25 cellular contexts compared by ENCODE assay signal in the genomic region with DNA sequence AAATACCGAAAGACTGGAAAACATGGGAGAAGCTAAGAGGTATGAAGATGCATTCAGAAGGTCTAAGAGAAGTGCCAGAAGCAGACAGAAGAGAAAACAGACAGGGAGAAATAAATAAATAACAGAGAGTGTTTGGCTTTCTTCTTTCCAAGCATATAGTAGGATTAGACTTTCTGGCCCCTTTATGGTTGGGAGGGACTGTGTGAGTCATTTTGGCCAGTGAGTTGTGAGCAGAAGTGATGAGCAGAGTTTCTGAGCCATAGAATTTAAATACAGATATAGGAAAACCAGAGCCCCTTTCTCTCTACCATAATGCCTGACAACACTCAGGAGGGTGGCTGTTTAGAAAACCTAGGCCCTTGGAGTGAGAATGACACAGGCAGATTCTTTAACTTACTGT.
"Had no signal": no experiment of that assay in that cellular context is flagged by ENCODE, and none has a peak within 500 bp of the region (broad histone marks: within the 10 kb centered on the region; RNA-seq: fewer than 3 reads in every experiment).

No MANE protein-coding gene starts in this region.

- H3K27me3 ChIP-seq: esophagus muscularis mucosa, gastroesophageal sphincter, left lung, spleen, testis, tibial nerve, upper lobe of right lung, vagina had no signal

- H3K9me3 ChIP-seq: esophagus muscularis mucosa, gastroesophageal sphincter, left lung, lower lobe of right lung, psoas muscle, spleen, testis, tibial nerve, upper lobe of right lung, vagina had no signal

- H3K36me3 Mint-ChIP-seq: immature natural killer cell; memory B cell; naive B cell; stimulated activated memory B cell treated with anti-CD40 and anti-IgM and Interleukin-4, amounts not matched to agents 10 μg/mL and 1 μg/mL and 100 μg/mL, for 72 hours had no signal

- H3K9me3 Mint-ChIP-seq: nephron had no signal

- H3K4me3 Mint-ChIP-seq: effector memory CD8-positive, alpha-beta T cell; immature natural killer cell; memory B cell; naive B cell; nephron; stimulated activated memory B cell treated with anti-CD40 and anti-IgM and Interleukin-4, amounts not matched to agents 10 μg/mL and 1 μg/mL and 100 μg/mL, for 72 hours; stimulated activated naive CD8-positive, alpha-beta T cell treated with anti-CD3 and anti-CD28 coated beads, Interleukin-15, Interleukin-2, amounts not matched to agents 100 ng/mL and 50 ng/mL, for 24 hours had no signal

- ATAC-seq: effector memory CD8-positive, alpha-beta T cell; gastroesophageal sphincter; left lung; lower lobe of right lung; psoas muscle; sciatic nerve; stimulated activated memory B cell treated with anti-CD40 and anti-IgM and Interleukin-4, amounts not matched to agents 10 μg/mL and 1 μg/mL and 100 μg/mL, for 72 hours; upper lobe of right lung had no signal

- H3K36me3 ChIP-seq: esophagus muscularis mucosa, gastroesophageal sphincter, left lung, lower lobe of right lung, spleen, tibial nerve, upper lobe of right lung, vagina had no signal

- H3K4me1 ChIP-seq: esophagus muscularis mucosa, gastroesophageal sphincter, left lung, lower lobe of right lung, psoas muscle, spleen, testis, tibial nerve, upper lobe of right lung, vagina had no signal

- H3K4me1 Mint-ChIP-seq: immature natural killer cell; memory B cell; naive B cell; nephron; stimulated activated memory B cell treated with anti-CD40 and anti-IgM and Interleukin-4, amounts not matched to agents 10 μg/mL and 1 μg/mL and 100 μg/mL, for 72 hours had no signal

- H3K4me3 ChIP-seq: esophagus muscularis mucosa, gastroesophageal sphincter, left lung, lower lobe of right lung, psoas muscle, spleen, testis, tibial nerve, upper lobe of right lung, vagina had no signal

- H3K27ac ChIP-seq: epithelial cell of prostate, esophagus muscularis mucosa, gastroesophageal sphincter, left lung, lower lobe of right lung, psoas muscle, spleen, testis, tibial nerve, upper lobe of right lung, vagina had no signal

- H3K27ac Mint-ChIP-seq: effector memory CD8-positive, alpha-beta T cell; immature natural killer cell; memory B cell; naive B cell; nephron; stimulated activated memory B cell treated with anti-CD40 and anti-IgM and Interleukin-4, amounts not matched to agents 10 μg/mL and 1 μg/mL and 100 μg/mL, for 72 hours; stimulated activated naive CD8-positive, alpha-beta T cell treated with anti-CD3 and anti-CD28 coated beads, Interleukin-15, Interleukin-2, amounts not matched to agents 100 ng/mL and 50 ng/mL, for 24 hours had no signal

- DNase-seq: effector memory CD8-positive, alpha-beta T cell; glutamatergic neuron; immature natural killer cell; left lung; lower lobe of right lung; naive B cell; occipital lobe; psoas muscle; retina; spleen; stimulated activated CD4-positive, alpha-beta T cell treated with anti-CD3 and anti-CD28 coated beads, Interleukin-15, amount 100 ng/mL, for 24 hours; stimulated activated CD4-positive, alpha-beta T cell treated with anti-CD3 and anti-CD28 coated beads, Interleukin-1b, Interleukin-23, amount 100 ng/mL, for 48 hours; stimulated activated CD4-positive, alpha-beta T cell treated with anti-CD3 and anti-CD28 coated beads, Interleukin-4, amount 100 ng/mL, for 24 hours; testis; upper lobe of right lung had no signal

- H3K27me3 Mint-ChIP-seq: effector memory CD8-positive, alpha-beta T cell; memory B cell; stimulated activated memory B cell treated with anti-CD40 and anti-IgM and Interleukin-4, amounts not matched to agents 10 μg/mL and 1 μg/mL and 100 μg/mL, for 72 hours; stimulated activated naive CD8-positive, alpha-beta T cell treated with anti-CD3 and anti-CD28 coated beads, Interleukin-15, Interleukin-2, amounts not matched to agents 100 ng/mL and 50 ng/mL, for 24 hours had no signal
